In the genomic region with DNA sequence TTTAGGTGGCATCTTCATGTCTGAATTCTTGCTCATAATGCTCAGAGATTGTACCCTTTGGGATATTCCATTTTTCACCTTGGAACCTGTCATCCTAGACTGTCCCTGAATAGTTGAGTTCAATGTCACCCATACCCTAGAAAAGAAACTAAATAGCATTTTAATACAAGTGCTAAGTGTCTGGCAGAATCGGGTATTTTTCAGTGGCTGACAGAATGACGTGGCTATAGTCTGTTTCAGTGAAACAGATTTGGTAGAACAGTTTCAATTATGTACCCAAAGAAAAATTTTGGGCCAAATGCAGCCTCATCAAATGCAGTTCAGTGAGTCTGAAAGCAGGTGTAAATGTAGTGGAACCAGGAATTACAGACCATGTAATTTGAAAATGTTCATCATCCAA, we compare ENCODE assay signal across 18 cellular contexts.
DNase-seq lines count a peak whose midpoint lies in the region; ATAC-seq, FAIRE-seq and TF ChIP-seq lines count a peak whose summit lies in the region.
"Had no signal": no experiment of that assay in that cellular context is flagged by ENCODE, and none has a peak within 500 bp of the region (broad histone marks: within the 10 kb centered on the region; RNA-seq: fewer than 3 reads in every experiment).

No MANE protein-coding gene starts in this region.

- H3K36me3 Mint-ChIP-seq in Calu3 (ENCODE audit: insufficient read depth, unreplicated experiment) = no peaks in the 10 kb centered on the region
- H3K36me3 Mint-ChIP-seq: CD4-positive, alpha-beta memory T cell had no signal

- RAD21 ChIA-PET in GM12878 (lab: Charles Lee; ENCODE audit: unreplicated experiment) = no interaction called here

- in situ Hi-C loops in GM12878 (cut with MboI) = no loop called here

- no peak overlapping the region for H3K27ac Mint-ChIP-seq in Calu3 (ENCODE audit: unreplicated experiment)
- H3K27ac Mint-ChIP-seq: CD4-positive, alpha-beta memory T cell; GM23338; H9 had no signal

- no peak overlapping the region for H3K4me2 ChIP-seq in GM12878 (ENCODE audit: control insufficient read depth, insufficient read depth)
- H3K4me2 ChIP-seq: GM23338 had no signal

- H3K4me1 Mint-ChIP-seq in Calu3 (ENCODE audit: low read depth, unreplicated experiment) = no peaks in the 10 kb centered on the region
- H3K4me1 Mint-ChIP-seq: CD4-positive, alpha-beta memory T cell; GM23338; H9 had no signal

- CTCF ChIA-PET in GM12878 (lab: Yijun Ruan, JAX) (no interaction called here), Calu3 (lab: Charles Lee) (no interaction called here)

- SMC1A ChIA-PET in GM12878 (lab: Charles Lee; ENCODE audit: uncharacterized antibody, unreplicated experiment) = interaction anchor here (0.7 to 1.1 kb wide), 2 partner anchors 13 to 74 kb away, joined by 3 to 4 read pairs; no protein-coding TSS in a partner anchor

- POLR2A ChIA-PET in GM12878 (lab: Charles Lee) = no interaction called here

- no peaks in the 10 kb centered on the region for H3K79me2 ChIP-seq in GM12878 (ENCODE audit: control insufficient read depth, insufficient read depth, low read length)

- no peaks in the 10 kb centered on the region for H3K9me3 ChIP-seq in GM12878 (replicated peaks; ENCODE audit: control insufficient read depth, insufficient read depth, low read length)
- no peaks in the 10 kb centered on the region for H3K9me3 ChIP-seq in psoas muscle

- no peaks in the 10 kb centered on the region for H3K27me3 Mint-ChIP-seq in Calu3 (ENCODE audit: unreplicated experiment)
- H3K27me3 Mint-ChIP-seq: CD4-positive, alpha-beta memory T cell had no signal

- DNase-seq in NCI-H69 (lab: John Stamatoyannopoulos, UW) (peak; percentile 12), GM12878 (ENCODE audit: low read depth, low spot score) (no peak), Calu3 (no peak), DMS153 treated with DMSO at 0.1 percent for 48 hours (lab: John Stamatoyannopoulos, UW; ENCODE audit: unreplicated experiment) (no peak), psoas muscle (no peak)
- DNase-seq: C1 segment of cervical spinal cord; CD4-positive, alpha-beta memory T cell; COR-L47; DMS153; DMS79; EL; GDM1; H9 had no signal

- no peak for TF ChIP-seq POLR2A in GM12878 (IDR thresholded peaks at IDR 0.05; ENCODE audit: low read depth, low read length)

- ATAC-seq in HG02610 (IDR thresholded peaks at IDR 0.05; ENCODE audit: unreplicated experiment) = peak; percentile 43
- ATAC-seq in GM12878 = peak; percentile 67
- no peak for ATAC-seq in psoas muscle
- ATAC-seq: GM23338, HCT116 had no signal

- H3K4me1 ChIP-seq in GM12878 (ENCODE audit: control insufficient read depth, insufficient read depth, low read length) (no peaks in the 10 kb centered on the region), psoas muscle (no peaks in the 10 kb centered on the region)

- H3K4me3 ChIP-seq in GM12878 (no peak overlapping the region), psoas muscle (no peak overlapping the region)
- H3K4me3 ChIP-seq: GM23338 had no signal

- TF ChIP-seq EP300 in GM12878 (IDR thresholded peaks at IDR 0.05; ENCODE audit: borderline replicate concordance in 1 of 2, control insufficient read depth in 1 of 2, low read depth in 2 of 2, low read length in 2 of 2) = no peak

- FAIRE-seq in GM12878 (lab: Jason Lieb, UNC) = no peak
- FAIRE-seq: GM12892, GM19239 had no signal

- TF ChIP-seq CTCF in GM12878 (IDR thresholded peaks at IDR 0.05 in 2 of 3, conservative IDR thresholded peaks at IDR 0.05 in 1 of 3; ENCODE audit: control insufficient read depth in 2 of 3, extremely low read depth in 1 of 3, insufficient read depth in 1 of 3, low read depth in 3 of 3, low read length in 3 of 3) (no peak), Calu3 (IDR thresholded peaks at IDR 0.05; ENCODE audit: unreplicated experiment) (no peak), psoas muscle (IDR thresholded peaks at IDR 0.05) (no peak)

- no peaks in the 10 kb centered on the region for H4K20me1 ChIP-seq in GM12878 (ENCODE audit: control insufficient read depth, insufficient read depth)

- H3K4me3 Mint-ChIP-seq in Calu3 (ENCODE audit: low read depth, unreplicated experiment) = no peak overlapping the region
- H3K4me3 Mint-ChIP-seq: CD4-positive, alpha-beta memory T cell; GM23338; H9 had no signal

- no peak overlapping the region for H3K9ac ChIP-seq in GM12878 (ENCODE audit: control insufficient read depth, insufficient read depth, low read length)

- H3K27me3 ChIP-seq in GM12878 (replicated peaks in 1 of 2; ENCODE audit: control insufficient read depth in 2 of 2, insufficient read depth in 2 of 2, low read length in 1 of 2) (no peaks in the 10 kb centered on the region), psoas muscle (ENCODE audit: insufficient read depth in 3 of 3, low read length in 2 of 3) (no peaks in the 10 kb centered on the region)

- H3K27ac ChIP-seq in GM12878 (ENCODE audit: control insufficient read depth, insufficient read depth) (no peak overlapping the region), psoas muscle (no peak overlapping the region)

- intact Hi-C loops in GM12878 (cut with micrococcal nuclease; ENCODE audit: unreplicated experiment) = no loop called here
- intact Hi-C loops in Calu3 (cut with micrococcal nuclease; ENCODE audit: unreplicated experiment) = no loop called here
- intact Hi-C loops in psoas muscle (cut with DNase I) = no loop called here

- H2AFZ ChIP-seq in GM12878 (ENCODE audit: control insufficient read depth, low read depth, low read length) = no peak overlapping the region
- H2AFZ ChIP-seq: GM23338 had no signal

- WGBS in GM12878 (ENCODE audit: insufficient coverage, insufficient replicate concordance, low lambda C conversion rate, missing lambda C conversion rate) = 0% methylated on average over 2 of the region's 2 CpGs
- 34 to 51% (median 46%) methylated on average over 2 of the region's 2 CpGs for WGBS in psoas muscle, 3 donors

- TF ChIP-seq RAD21 in GM12878 (IDR thresholded peaks at IDR 0.05; ENCODE audit: insufficient read depth, low read depth, low read length) = no peak

- H3K9me3 Mint-ChIP-seq in Calu3 (ENCODE audit: low read depth, unreplicated experiment) = peaks cover 21% of the 10 kb centered on the region
- H3K9me3 Mint-ChIP-seq: GM23338, H9 had no signal

- BruUV-seq in GM12878 (replicated peaks; lab: Mats Ljungman, UMichigan) (no TSS peak), Calu3 (replicated peaks; lab: Mats Ljungman, UMichigan) (no TSS peak)

- H3K36me3 ChIP-seq in GM12878 (ENCODE audit: control insufficient read depth in 2 of 2, insufficient read depth in 2 of 2, low read length in 1 of 2) (no peaks in the 10 kb centered on the region), psoas muscle (ENCODE audit: insufficient read depth in 1 of 2, low read depth in 1 of 2) (no peaks in the 10 kb centered on the region)

TF ChIP-seq in GM12878, 131 proteins besides CTCF, POLR2A, EP300 and RAD21:
- TF ChIP-seq PAX8 (IDR thresholded peaks at IDR 0.05) (no peak), FOXK2 (IDR thresholded peaks at IDR 0.05) (no peak), SUZ12 (IDR thresholded peaks at IDR 0.05; ENCODE audit: unreplicated experiment) (no peak), MEF2B (IDR thresholded peaks at IDR 0.05; ENCODE audit: partially characterized antibody, poor library complexity, severe bottlenecking) (no peak), FOS (IDR thresholded peaks at IDR 0.05; ENCODE audit: borderline replicate concordance, extremely low read depth, insufficient read length) (no peak)
- TF ChIP-seq, protein P1, sequence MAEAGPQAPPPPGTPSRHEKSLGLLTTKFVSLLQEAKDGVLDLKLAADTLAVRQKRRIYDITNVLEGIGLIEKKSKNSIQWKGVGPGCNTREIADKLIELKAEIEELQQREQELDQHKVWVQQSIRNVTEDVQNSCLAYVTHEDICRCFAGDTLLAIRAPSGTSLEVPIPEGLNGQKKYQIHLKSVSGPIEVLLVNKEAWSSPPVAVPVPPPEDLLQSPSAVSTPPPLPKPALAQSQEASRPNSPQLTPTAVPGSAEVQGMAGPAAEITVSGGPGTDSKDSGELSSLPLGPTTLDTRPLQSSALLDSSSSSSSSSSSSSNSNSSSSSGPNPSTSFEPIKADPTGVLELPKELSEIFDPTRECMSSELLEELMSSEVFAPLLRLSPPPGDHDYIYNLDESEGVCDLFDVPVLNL (IDR thresholded peaks at IDR 0.05; ENCODE audit: low read depth, low read length) = no peak
TF ChIP-seq in GM12878: peak in this region for 0.

Comparison
In these comparisons a context has a peak if more than half of its experiments do, and no peak if none do; other contexts are left out.
1. ATAC-seq: peak in HG02610 (single experiment) and GM12878 (single experiment); none in psoas muscle (0 of 4).